Comparison of ENCODE assay signal across 8 cellular contexts in genomic region chr14:21070610-21071224, GRCh38. TPM values are rescaled to one million over a fixed set of nuclear protein-coding genes. Genes with fewer than 3 reads are reported as not detected.
DNase-seq lines count a peak whose midpoint lies in the region; ATAC-seq and TF ChIP-seq lines count a peak whose summit lies in the region.

No MANE protein-coding gene starts in this region.

- DNase-seq in HL-60 (ENCODE audit: low read depth in 1 of 2, low spot score in 1 of 2) (peak; percentile 49 to 77), fibroblast of peridontal ligament (ENCODE audit: extremely low read depth) (peak; percentile 34)
- peak in 6 of 10 donors; percentile 16 to 40 (median 34) for DNase-seq in naive thymus-derived CD8-positive, alpha-beta T cell

- POLR2A ChIA-PET in naive thymus-derived CD8-positive, alpha-beta T cell (lab: Charles Lee): interaction anchor here (0.6 to 2.3 kb wide), 7 partner anchors 11 to 123 kb away, joined by 4 to 16 read pairs (median 6); no protein-coding TSS in a partner anchor

- peak overlapping the region; percentile 77 for H3K4me3 ChIP-seq in HL-60 (replicated peaks; ENCODE audit: insufficient read depth, low read length)
- peak overlapping the region; percentile 82 for H3K4me3 ChIP-seq in WI38 (ENCODE audit: low read depth, low read length)

- peaks cover 20 to 39% (median 36%) of the 10 kb centered on the region in 4 donors for H3K4me1 Mint-ChIP-seq in naive thymus-derived CD8-positive, alpha-beta T cell

- H3K9me3 Mint-ChIP-seq in naive thymus-derived CD8-positive, alpha-beta T cell: no peaks in the 10 kb centered on the region

- peak; percentile 2 for ATAC-seq in GM18858 (IDR thresholded peaks at IDR 0.05; ENCODE audit: unreplicated experiment)
- peak; percentile 48 to 50 for ATAC-seq in naive thymus-derived CD8-positive, alpha-beta T cell
- ATAC-seq in GM19467 (IDR thresholded peaks at IDR 0.05; ENCODE audit: unreplicated experiment): no peak
- no peak for ATAC-seq in GM18517 (IDR thresholded peaks at IDR 0.05; ENCODE audit: unreplicated experiment)

- no peaks in the 10 kb centered on the region for H3K27me3 ChIP-seq in HL-60 (ENCODE audit: insufficient read depth, poor library complexity, severe bottlenecking)

- no peaks in the 10 kb centered on the region for H3K36me3 Mint-ChIP-seq in naive thymus-derived CD8-positive, alpha-beta T cell

- peak overlapping the region; percentile 67 for H3K27ac ChIP-seq in C4-2B
- H3K27ac ChIP-seq in HL-60 (replicated peaks): peak overlapping the region; percentile 89

- H3K4me3 Mint-ChIP-seq in naive thymus-derived CD8-positive, alpha-beta T cell: peak overlapping the region; percentile 71 to 91 (median 84)

- no peak for TF ChIP-seq CTCF in C4-2B (conservative IDR thresholded peaks at IDR 0.05)
- no peak for TF ChIP-seq CTCF in HL-60 (IDR thresholded peaks at IDR 0.05; ENCODE audit: insufficient read depth, low read length)
- no peak for TF ChIP-seq CTCF in WI38 (IDR thresholded peaks at IDR 0.05; ENCODE audit: low read depth, low read length)

- peaks cover 35 to 79% (median 55%) of the 10 kb centered on the region in 5 donors for H3K27me3 Mint-ChIP-seq in naive thymus-derived CD8-positive, alpha-beta T cell

- peak overlapping the region in 7 of 10 donors; percentile 30 to 92 (median 85) for H3K27ac Mint-ChIP-seq in naive thymus-derived CD8-positive, alpha-beta T cell

RNA-seq across cellular contexts. Expression of gene ARHGEF40, which starts 0.6 kb away (rescaled TPM):
- under 1 TPM; 0.08 to 0.36 TPM for total RNA-seq in naive thymus-derived CD8-positive, alpha-beta T cell
- under 1 TPM; 0.03 to 0.45 (median 0.06) TPM for polyA plus RNA-seq in naive thymus-derived CD8-positive, alpha-beta T cell

RNA-seq across cellular contexts. Expression of gene RNASE8, which starts 13.1 kb away (rescaled TPM):
- not detected for total RNA-seq in naive thymus-derived CD8-positive, alpha-beta T cell
- polyA plus RNA-seq in naive thymus-derived CD8-positive, alpha-beta T cell: not detected

RNA-seq across cellular contexts. Expression of gene ZNF219, which starts 27.7 kb away (rescaled TPM):
- 1 to 10 TPM; 6.9 to 7.7 TPM for total RNA-seq in naive thymus-derived CD8-positive, alpha-beta T cell
- polyA plus RNA-seq in naive thymus-derived CD8-positive, alpha-beta T cell: 1 to 10 TPM; 1.7 to 3.6 (median 1.8) TPM

RNA-seq across cellular contexts. Expression of gene RNASE7, which starts 28.6 kb away (rescaled TPM):
- not detected for total RNA-seq in naive thymus-derived CD8-positive, alpha-beta T cell
- polyA plus RNA-seq in naive thymus-derived CD8-positive, alpha-beta T cell: not detected

RNA-seq across cellular contexts. Expression of gene TMEM253, which starts 30.1 kb away (rescaled TPM):
- total RNA-seq in naive thymus-derived CD8-positive, alpha-beta T cell: not detected
- not detected for polyA plus RNA-seq in naive thymus-derived CD8-positive, alpha-beta T cell

Comparison
In these comparisons a context has a peak if more than half of its experiments do, and no peak if none do; other contexts are left out.
1. ATAC-seq: peak in GM18858 (single experiment) and naive thymus-derived CD8-positive, alpha-beta T cell (2 of 2); none in GM19467 (single experiment) and GM18517 (single experiment).
2. Peak in every context shown above with its lines, with median percentiles within 50 percentile points of each other: DNase-seq.